Comparison of ENCODE assay signal across 11 cellular contexts in genomic region chr4:151012376-151012775, GRCh38. TPM values are rescaled to one million over a fixed set of nuclear protein-coding genes. Genes with fewer than 3 reads are reported as not detected.
DNase-seq lines count a peak whose midpoint lies in the region; ATAC-seq, FAIRE-seq and TF ChIP-seq lines count a peak whose summit lies in the region.
"Had no signal": no experiment of that assay in that cellular context is flagged by ENCODE, and none has a peak within 500 bp of the region (broad histone marks: within the 10 kb centered on the region; RNA-seq: fewer than 3 reads in every experiment).

No MANE protein-coding gene starts in this region.

- H3K9me1 ChIP-seq in endothelial cell of umbilical vein (replicated peaks; ENCODE audit: control insufficient read depth, extremely low read depth, insufficient read depth, low read length) = no peaks in the 10 kb centered on the region

- H3K4me3 Mint-ChIP-seq in activated naive CD4-positive, alpha-beta T cell treated with anti-CD3 and anti-CD28 coated beads, Interleukin-2, amount 50 U/mL, for 24 hours = peak overlapping the region; percentile 100
- H3K4me3 Mint-ChIP-seq in T-cell = peak overlapping the region; percentile 62 to 100 (median 95)

- no TSS peak for BruUV-seq in endothelial cell of umbilical vein (replicated peaks; lab: Mats Ljungman, UMichigan)

- TF ChIP-seq POLR2A in endothelial cell of umbilical vein (IDR thresholded peaks at IDR 0.05; ENCODE audit: low read depth, low read length) = no peak

- no peak overlapping the region for H3K27ac ChIP-seq in endothelial cell of umbilical vein (ENCODE audit: insufficient read depth, low read depth, low read length)
- H3K27ac ChIP-seq in upper lobe of right lung = no peak overlapping the region

- H3K36me3 Mint-ChIP-seq in activated naive CD4-positive, alpha-beta T cell treated with anti-CD3 and anti-CD28 coated beads, Interleukin-2, amount 50 U/mL, for 24 hours = peaks cover 4% of the 10 kb centered on the region
- peaks cover 6% of the 10 kb centered on the region for H3K36me3 Mint-ChIP-seq in T-cell

- no peaks in the 10 kb centered on the region for H3K9me3 Mint-ChIP-seq in activated naive CD4-positive, alpha-beta T cell treated with anti-CD3 and anti-CD28 coated beads, Interleukin-2, amount 50 U/mL, for 24 hours
- no peaks in the 10 kb centered on the region for H3K9me3 Mint-ChIP-seq in T-cell

- POLR2A ChIA-PET in T-cell (lab: Charles Lee) (no interaction called here), endothelial cell of umbilical vein (lab: Charles Lee) (no interaction called here)

- H3K4me2 ChIP-seq in endothelial cell of umbilical vein (ENCODE audit: insufficient read depth, low read length) = peak overlapping the region; percentile 78

- FAIRE-seq in endothelial cell of umbilical vein (lab: Jason Lieb, UNC) = no peak
- FAIRE-seq: TTC549 had no signal

- H3K9me3 ChIP-seq in endothelial cell of umbilical vein (replicated peaks; ENCODE audit: control insufficient read depth, insufficient read depth, low read length) (no peaks in the 10 kb centered on the region), upper lobe of right lung (no peaks in the 10 kb centered on the region)

- TF ChIP-seq CTCF in endothelial cell of umbilical vein (IDR thresholded peaks at IDR 0.05; ENCODE audit: extremely low read depth in 1 of 2, insufficient read depth in 1 of 2, low read depth in 1 of 2, low read length in 2 of 2) = no peak
- no peak for TF ChIP-seq CTCF in upper lobe of right lung (IDR thresholded peaks at IDR 0.05)
- TF ChIP-seq CTCF in GM20000 (IDR thresholded peaks at IDR 0.05; ENCODE audit: extremely low read depth, missing control alignments) = no peak

- no peak for DNase-seq in activated naive CD4-positive, alpha-beta T cell treated with Interleukin-2 at 50 U/mL for 16 hours
- DNase-seq in T-cell (no peak), endothelial cell of umbilical vein (ENCODE audit: low read depth, low spot score) (no peak), upper lobe of right lung (no peak), GM20000 (ENCODE audit: low spot score) (no peak), SW480 (ENCODE audit: low spot score) (no peak), NOMO-1 treated with dmso at 0.1 percent for 144 hours (lab: John Stamatoyannopoulos, UW; ENCODE audit: unreplicated experiment) (no peak)
- DNase-seq: glutamatergic neuron, NCI-H1694 had no signal

- H3K36me3 ChIP-seq in endothelial cell of umbilical vein (ENCODE audit: control insufficient read depth in 2 of 2, extremely low read depth in 1 of 2, insufficient read depth in 2 of 2, low read length in 2 of 2) (no peaks in the 10 kb centered on the region), upper lobe of right lung (no peaks in the 10 kb centered on the region)

- H3K4me3 ChIP-seq in endothelial cell of umbilical vein (replicated peaks in 1 of 3; ENCODE audit: insufficient read depth in 1 of 3, low read depth in 1 of 3, low read length in 3 of 3) (no peak overlapping the region), upper lobe of right lung (peak overlapping the region; percentile 100)

- H3K79me2 ChIP-seq in endothelial cell of umbilical vein (ENCODE audit: control insufficient read depth, insufficient read depth, low read length) = peaks cover 23% of the 10 kb centered on the region

- H3K27me3 ChIP-seq in endothelial cell of umbilical vein (ENCODE audit: control insufficient read depth in 2 of 2, insufficient read depth in 2 of 2, low read length in 2 of 2) (no peaks in the 10 kb centered on the region), upper lobe of right lung (no peaks in the 10 kb centered on the region)

- H2AFZ ChIP-seq in endothelial cell of umbilical vein (ENCODE audit: low read depth, low read length) = no peak overlapping the region

- intact Hi-C loops in endothelial cell of umbilical vein (cut with micrococcal nuclease) = loop anchor here (5.0 kb wide), 2 partner anchors 50 to 1670 kb away; no protein-coding TSS in a partner anchor
- intact Hi-C loops in upper lobe of right lung (cut with DNase I) = no loop called here

- no peaks in the 10 kb centered on the region for H4K20me1 ChIP-seq in endothelial cell of umbilical vein (replicated peaks; ENCODE audit: control insufficient read depth, extremely low read depth, insufficient read depth, low read length)

- no peak overlapping the region for H3K9ac ChIP-seq in endothelial cell of umbilical vein (replicated peaks; ENCODE audit: extremely low read depth, insufficient read depth, low read length)

- peak overlapping the region; percentile 17 for H3K27ac Mint-ChIP-seq in activated naive CD4-positive, alpha-beta T cell treated with anti-CD3 and anti-CD28 coated beads, Interleukin-2, amount 50 U/mL, for 24 hours
- H3K27ac Mint-ChIP-seq in T-cell = peak overlapping the region in 1 of 2 donors; percentile 48

- CTCF ChIA-PET in T-cell (lab: Charles Lee) = interaction anchor here (0.6 to 0.8 kb wide), 5 partner anchors 18 to 106 kb away, joined by 3 to 6 read pairs (median 4); no protein-coding TSS in a partner anchor
- CTCF ChIA-PET in endothelial cell of umbilical vein (lab: Charles Lee) = interaction anchor here (1.0 to 1.5 kb wide), 2 partner anchors 51 to 104 kb away, joined by 3 to 5 read pairs; no protein-coding TSS in a partner anchor

- H3K27me3 Mint-ChIP-seq in activated naive CD4-positive, alpha-beta T cell treated with anti-CD3 and anti-CD28 coated beads, Interleukin-2, amount 50 U/mL, for 24 hours = no peaks in the 10 kb centered on the region
- no peaks in the 10 kb centered on the region for H3K27me3 Mint-ChIP-seq in T-cell

- dilution Hi-C loops in endothelial cell of umbilical vein (cut with MboI; ENCODE audit: extremely low pct_ligation_motif_present, low sequenced_read_pairs) = no loop called here

- H3K4me1 ChIP-seq in endothelial cell of umbilical vein (ENCODE audit: control insufficient read depth, extremely low read depth, insufficient read depth, low read length) (peaks cover 19% of the 10 kb centered on the region), upper lobe of right lung (peaks cover 13% of the 10 kb centered on the region)

- ATAC-seq in T-cell (replicated peaks in 1 of 4) (no peak), upper lobe of right lung (no peak)

- peaks cover 31% of the 10 kb centered on the region for H3K4me1 Mint-ChIP-seq in activated naive CD4-positive, alpha-beta T cell treated with anti-CD3 and anti-CD28 coated beads, Interleukin-2, amount 50 U/mL, for 24 hours
- H3K4me1 Mint-ChIP-seq in T-cell = peaks cover 35 to 41% (median 35%) of the 10 kb centered on the region in 3 donors

TF ChIP-seq in endothelial cell of umbilical vein, 7 proteins besides CTCF, POLR2A, EP300 and RAD21:
- no peak for TF ChIP-seq MAX (IDR thresholded peaks at IDR 0.05; ENCODE audit: insufficient read depth, insufficient read length)
- no peak for TF ChIP-seq MYC (IDR thresholded peaks at IDR 0.05; ENCODE audit: low read depth, low read length)
- TF ChIP-seq EZH2 (IDR thresholded peaks at IDR 0.05; ENCODE audit: borderline replicate concordance, low read depth, low read length, severe bottlenecking) = no peak
- no peak for TF ChIP-seq JUN (IDR thresholded peaks at IDR 0.05; ENCODE audit: borderline replicate concordance, insufficient read depth, insufficient read length, low read depth)
- TF ChIP-seq POLR2AphosphoS5 (IDR thresholded peaks at IDR 0.05; ENCODE audit: insufficient read depth, low read depth, low read length) = no peak
- no peak for TF ChIP-seq GATA2 (IDR thresholded peaks at IDR 0.05; ENCODE audit: insufficient read depth, insufficient read length, low read depth, low read length)
- TF ChIP-seq FOS (IDR thresholded peaks at IDR 0.05; ENCODE audit: borderline replicate concordance, insufficient read depth, low read length) = no peak

RNA-seq across cellular contexts. Expression of gene LRBA, which starts 2.7 kb away (rescaled TPM):
- 10 to 100 TPM; 56.1 to 81.7 (median 56.9) TPM for total RNA-seq in T-cell
- 35.1 and 38.7 TPM in 2 replicates for total RNA-seq in endothelial cell of umbilical vein
- 15.6 and 18.0 TPM in 2 replicates for polyA plus RNA-seq in endothelial cell of umbilical vein
- 16.0 and 16.3 TPM in 2 replicates for polyA plus RNA-seq in endothelial cell of umbilical vein (2011; cell fraction: cytosol; rRNA removed)
- polyA plus RNA-seq in endothelial cell of umbilical vein (2011; cell fraction: nucleus; rRNA removed) = 23.3 and 24.7 TPM in 2 replicates
- polyA plus RNA-seq in endothelial cell of umbilical vein (2012) = 21.6 and 27.0 TPM in 2 replicates
- polyA minus RNA-seq in endothelial cell of umbilical vein = 101 TPM in 2 replicates
- polyA minus RNA-seq in endothelial cell of umbilical vein (2011; cell fraction: cytosol; rRNA and poly(A)+ RNA removed) = 41.3 TPM
- polyA minus RNA-seq in endothelial cell of umbilical vein (2011; cell fraction: nucleus; rRNA and poly(A)+ RNA removed) = 177 and 233 TPM in 2 replicates
- total RNA-seq in upper lobe of right lung = 39.9 TPM
